Comparison of ENCODE assay signal across 14 cellular contexts in genomic region chr13:27245610-27246009, GRCh38. TPM values are rescaled to one million over a fixed set of nuclear protein-coding genes. Genes with fewer than 3 reads are reported as not detected.
DNase-seq lines count a peak whose midpoint lies in the region; ATAC-seq lines count a peak whose summit lies in the region.
"Had no signal": no experiment of that assay in that cellular context is flagged by ENCODE, and none has a peak within 500 bp of the region (broad histone marks: within the 10 kb centered on the region; RNA-seq: fewer than 3 reads in every experiment).

No MANE protein-coding gene starts in this region.

- H3K27me3 Mint-ChIP-seq in T-helper 17 cell: no peaks in the 10 kb centered on the region
- H3K27me3 Mint-ChIP-seq: CD8-positive, alpha-beta memory T cell had no signal

- H3K36me3 Mint-ChIP-seq in T-helper 17 cell (ENCODE audit: low read depth): peaks cover 5% of the 10 kb centered on the region

- no peak overlapping the region for H3K4me3 Mint-ChIP-seq in T-helper 17 cell
- H3K4me3 Mint-ChIP-seq: CD14-positive monocyte; CD8-positive, alpha-beta memory T cell had no signal

- H3K27me3 ChIP-seq in HUES48 (ENCODE audit: control insufficient read depth, insufficient read depth, low read length): no peaks in the 10 kb centered on the region
- H3K27me3 ChIP-seq in iPS DF 6.9 (ENCODE audit: control insufficient read depth, insufficient read depth, low read length): no peaks in the 10 kb centered on the region

- H3K4me1 ChIP-seq in HUES48 (ENCODE audit: control insufficient read depth, insufficient read depth, low read length): peaks cover 22% of the 10 kb centered on the region
- peaks cover 2% of the 10 kb centered on the region; the same call in 1 of the 2 replicates for H3K4me1 ChIP-seq in iPS DF 6.9 (ENCODE audit: control insufficient read depth, insufficient read depth, low read length)

- H3K4me3 ChIP-seq in HUES48 (ENCODE audit: low read depth, low read length) (no peak overlapping the region), iPS DF 6.9 (ENCODE audit: low read length) (no peak overlapping the region)
- H3K4me3 ChIP-seq: A549, K562 had no signal

- H3K9me3 ChIP-seq in HUES48 (ENCODE audit: control insufficient read depth, insufficient read depth, low read length) (no peaks in the 10 kb centered on the region), T-helper 17 cell (ENCODE audit: control insufficient read depth, low read length, poor library complexity, severe bottlenecking) (no peaks in the 10 kb centered on the region), iPS DF 6.9 (ENCODE audit: control insufficient read depth, insufficient read depth, low read length) (no peaks in the 10 kb centered on the region)
- H3K9me3 ChIP-seq: A549, Caco-2 had no signal

- no CpG with 5 or more reads among the region's 7 CpGs for WGBS in iPS DF 6.9 (ENCODE audit: insufficient coverage, insufficient read length)

- H3K27ac Mint-ChIP-seq in T-helper 17 cell: peak overlapping the region; percentile 51

- H3K27ac ChIP-seq in HUES48 (ENCODE audit: low read depth, low read length) (peak overlapping the region; percentile 71), iPS DF 6.9 (ENCODE audit: low read length) (no peak overlapping the region)
- H3K27ac ChIP-seq: A549 had no signal

- H3K4me1 Mint-ChIP-seq in T-helper 17 cell: peaks cover 14% of the 10 kb centered on the region

- H3K36me3 ChIP-seq in HUES48 (ENCODE audit: control insufficient read depth, insufficient read depth, low read length) (no peaks in the 10 kb centered on the region), iPS DF 6.9 (ENCODE audit: control insufficient read depth, insufficient read depth, low read length) (no peaks in the 10 kb centered on the region)

- DNase-seq in T-helper 17 cell (no peak), iPS DF 6.9 (ENCODE audit: low read depth, low spot score) (peak; percentile 37), iPS-NIHi11 (ENCODE audit: low spot score) (no peak), activated gamma-delta T cell treated with Interleukin-2 at 50 U/mL for 16 hours (no peak), nucleus accumbens (lab: John Stamatoyannopoulos, UW) (no peak)
- DNase-seq: Caco-2; CD8-positive, alpha-beta memory T cell; DND-41; GDM1; H7 had no signal

- no peak for ATAC-seq in T-helper 17 cell
- ATAC-seq: A549 had no signal

- H3K9ac ChIP-seq in HUES48 (ENCODE audit: low read depth, low read length): no peak overlapping the region

RNA-seq across cellular contexts. Expression of gene RPL21, which starts 5.7 kb away (rescaled TPM):
- 1,000 to 10,000 TPM; 1,938 to 2,027 TPM for total RNA-seq in T-helper 17 cell

RNA-seq across cellular contexts. Expression of gene RASL11A, which starts 25.0 kb away (rescaled TPM):
- total RNA-seq in T-helper 17 cell: 1 to 10 TPM in 1 of 2 donors, under 1 TPM in 1; 0.55 to 3.1 TPM
